Comparison of ENCODE assay signal across 18 cellular contexts in genomic region chr22:44429941-44430587, GRCh38.
DNase-seq lines count a peak whose midpoint lies in the region; ATAC-seq, FAIRE-seq and TF ChIP-seq lines count a peak whose summit lies in the region.
"Had no signal": no experiment of that assay in that cellular context is flagged by ENCODE, and none has a peak within 500 bp of the region (broad histone marks: within the 10 kb centered on the region; RNA-seq: fewer than 3 reads in every experiment).

No MANE protein-coding gene starts in this region.

- peaks cover 0 to 3% of the 10 kb centered on the region in 2 donors for H3K27me3 Mint-ChIP-seq in natural killer cell treated with Interleukin-12 subunit alpha and Interleukin-12 subunit beta and Interleukin-15 and Interleukin-18, amount 100 ng/mL, for 72 hours
- H3K27me3 Mint-ChIP-seq in natural killer cell (ENCODE audit: low read depth in 2 of 2) = no peaks in the 10 kb centered on the region

- no peaks in the 10 kb centered on the region for H3K9me3 ChIP-seq in kidney (ENCODE audit: control insufficient read depth in 1 of 2, low read length in 2 of 2)
- H3K9me3 ChIP-seq in osteoblast (ENCODE audit: low read depth, low read length) = no peaks in the 10 kb centered on the region
- H3K9me3 ChIP-seq in upper lobe of right lung = no peaks in the 10 kb centered on the region
- H3K9me3 ChIP-seq: BE2C had no signal

- no peak overlapping the region for H2AFZ ChIP-seq in osteoblast (ENCODE audit: low read length)

- no peaks in the 10 kb centered on the region for H4K20me1 ChIP-seq in osteoblast (ENCODE audit: insufficient read depth, low read length)

- H3K4me3 ChIP-seq in kidney (ENCODE audit: low read length in 2 of 2) = no peak overlapping the region
- H3K4me3 ChIP-seq in osteoblast (ENCODE audit: insufficient read depth, low read length) = no peak overlapping the region
- no peak overlapping the region for H3K4me3 ChIP-seq in upper lobe of right lung
- H3K4me3 ChIP-seq: GM12878 had no signal

- no peak overlapping the region for H3K9ac ChIP-seq in kidney (ENCODE audit: low read length in 2 of 2)

- no peak for ATAC-seq in natural killer cell treated with Interleukin-12 subunit alpha and Interleukin-12 subunit beta and Interleukin-15 and Interleukin-18, amount 100 ng/mL, for 72 hours
- ATAC-seq in natural killer cell = no peak
- ATAC-seq in upper lobe of right lung = no peak
- no peak for ATAC-seq in GM18511 (IDR thresholded peaks at IDR 0.05; ENCODE audit: unreplicated experiment)
- no peak for ATAC-seq in left lobe of liver
- ATAC-seq: GM12878, HepG2 had no signal

- H3K4me1 Mint-ChIP-seq in natural killer cell treated with Interleukin-12 subunit alpha and Interleukin-12 subunit beta and Interleukin-15 and Interleukin-18, amount 100 ng/mL, for 72 hours (ENCODE audit: low read depth in 2 of 2) = no peaks in the 10 kb centered on the region
- no peaks in the 10 kb centered on the region for H3K4me1 Mint-ChIP-seq in natural killer cell
- H3K4me1 Mint-ChIP-seq: CD4-positive, alpha-beta memory T cell had no signal

- intact Hi-C loops in natural killer cell (cut with micrococcal nuclease) = no loop called here
- intact Hi-C loops in kidney (cut with DNase I) = no loop called here
- intact Hi-C loops in upper lobe of right lung (cut with DNase I) = no loop called here

- H3K4me3 Mint-ChIP-seq in natural killer cell treated with Interleukin-12 subunit alpha and Interleukin-12 subunit beta and Interleukin-15 and Interleukin-18, amount 100 ng/mL, for 72 hours = no peak overlapping the region
- no peak overlapping the region for H3K4me3 Mint-ChIP-seq in natural killer cell
- H3K4me3 Mint-ChIP-seq: CD4-positive, alpha-beta memory T cell had no signal

- H3K9me3 Mint-ChIP-seq in natural killer cell treated with Interleukin-12 subunit alpha and Interleukin-12 subunit beta and Interleukin-15 and Interleukin-18, amount 100 ng/mL, for 72 hours = no peaks in the 10 kb centered on the region
- no peaks in the 10 kb centered on the region for H3K9me3 Mint-ChIP-seq in natural killer cell

- H3K4me2 ChIP-seq in osteoblast (ENCODE audit: insufficient read depth, low read length) = no peak overlapping the region

- no peak overlapping the region for H3K27ac Mint-ChIP-seq in natural killer cell treated with Interleukin-12 subunit alpha and Interleukin-12 subunit beta and Interleukin-15 and Interleukin-18, amount 100 ng/mL, for 72 hours
- H3K27ac Mint-ChIP-seq in natural killer cell = no peak overlapping the region

- no peaks in the 10 kb centered on the region for H3K36me3 Mint-ChIP-seq in natural killer cell treated with Interleukin-12 subunit alpha and Interleukin-12 subunit beta and Interleukin-15 and Interleukin-18, amount 100 ng/mL, for 72 hours
- H3K36me3 Mint-ChIP-seq in natural killer cell = no peaks in the 10 kb centered on the region
- H3K36me3 Mint-ChIP-seq: CD4-positive, alpha-beta memory T cell had no signal

- H3K27ac ChIP-seq in kidney (ENCODE audit: low read depth in 2 of 2, low read length in 2 of 2) = no peak overlapping the region
- no peak overlapping the region for H3K27ac ChIP-seq in osteoblast (ENCODE audit: low read depth, low read length)
- no peak overlapping the region for H3K27ac ChIP-seq in upper lobe of right lung
- H3K27ac ChIP-seq: C4-2B had no signal

- H3K36me3 ChIP-seq in kidney (ENCODE audit: control insufficient read depth in 1 of 2, insufficient read depth in 2 of 2, low read length in 2 of 2) = no peaks in the 10 kb centered on the region
- no peaks in the 10 kb centered on the region for H3K36me3 ChIP-seq in osteoblast (ENCODE audit: insufficient read depth, low read length)
- H3K36me3 ChIP-seq in upper lobe of right lung = no peaks in the 10 kb centered on the region
- H3K36me3 ChIP-seq: BE2C had no signal

- H3K79me2 ChIP-seq in osteoblast (ENCODE audit: insufficient read depth, low read length) = no peaks in the 10 kb centered on the region

- no peaks in the 10 kb centered on the region for H3K4me1 ChIP-seq in kidney (ENCODE audit: control insufficient read depth in 1 of 2, insufficient read depth in 1 of 2, low read depth in 1 of 2, low read length in 2 of 2)
- no peaks in the 10 kb centered on the region for H3K4me1 ChIP-seq in osteoblast (ENCODE audit: insufficient read depth, low read length)
- H3K4me1 ChIP-seq in upper lobe of right lung = no peaks in the 10 kb centered on the region
- H3K4me1 ChIP-seq: BE2C had no signal

- H3K27me3 ChIP-seq in osteoblast (ENCODE audit: insufficient read depth, low read length) (peaks cover 24% of the 10 kb centered on the region), upper lobe of right lung (peaks cover 4% of the 10 kb centered on the region)
- H3K27me3 ChIP-seq: BE2C had no signal

- no peak for FAIRE-seq in kidney (lab: Jason Lieb, UNC)
- FAIRE-seq: A204.1, GM12878, GM18507, HepG2, HTR-8/SVneo had no signal

- TF ChIP-seq CTCF in natural killer cell (IDR thresholded peaks at IDR 0.05) (no peak), kidney (IDR thresholded peaks at IDR 0.05; ENCODE audit: borderline replicate concordance, extremely low read depth, insufficient read depth) (no peak), osteoblast (IDR thresholded peaks at IDR 0.05; ENCODE audit: extremely low read depth, low read depth, low read length) (no peak), upper lobe of right lung (IDR thresholded peaks at IDR 0.05) (no peak)

- DNase-seq in natural killer cell treated with Interleukin-12 subunit alpha and Interleukin-12 subunit beta and Interleukin-15 and Interleukin-18, amount 100 ng/mL, for 72 hours (ENCODE audit: low spot score) = peak; percentile 16
- no peak for DNase-seq in natural killer cell
- DNase-seq in kidney = peak; percentile 31
- peak; percentile 42 for DNase-seq in osteoblast (ENCODE audit: insufficient read length, low spot score, missing footprints)
- peak; percentile 33 for DNase-seq in upper lobe of right lung
- no peak for DNase-seq in AG20443 (ENCODE audit: low spot score)
- no peak for DNase-seq in left lobe of liver (ENCODE audit: low spot score)
- DNase-seq: BE2C; CD4-positive, alpha-beta memory T cell; DMS79; HCEC 1CT had no signal

Comparison
In these comparisons a context has a peak if more than half of its experiments do, and no peak if none do; other contexts are left out.
1. DNase-seq: peak in natural killer cell treated with Interleukin-12 subunit alpha and Interleukin-12 subunit beta and Interleukin-15 and Interleukin-18, amount 100 ng/mL, for 72 hours (single experiment), kidney (single experiment), osteoblast (single experiment) and upper lobe of right lung (single experiment); none in natural killer cell (single experiment), AG20443 (single experiment) and left lobe of liver (single experiment).